In the genomic region with DNA sequence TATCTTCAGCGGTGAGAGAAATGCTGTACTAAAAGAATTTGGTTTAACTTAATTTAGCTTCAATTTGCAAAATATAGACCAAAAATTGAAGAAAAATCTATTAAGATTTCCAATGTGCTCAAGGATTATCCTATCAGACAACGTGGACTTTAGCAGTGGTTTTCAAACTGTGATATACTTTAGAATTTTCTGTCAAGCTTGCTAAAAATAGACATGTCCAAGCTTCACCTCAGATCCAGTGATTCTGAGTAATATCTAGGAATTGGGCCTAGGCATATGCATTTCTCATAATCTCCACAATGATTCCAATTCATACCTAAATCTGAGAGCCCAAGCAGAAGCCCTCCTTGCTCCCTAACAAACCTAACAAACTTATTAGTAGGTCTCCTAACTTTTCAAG, we compare ENCODE assay signal across 15 cellular contexts. TPM values are rescaled to one million over a fixed set of nuclear protein-coding genes. Genes with fewer than 3 reads are reported as not detected.
DNase-seq lines count a peak whose midpoint lies in the region; ATAC-seq and TF ChIP-seq lines count a peak whose summit lies in the region.
"Had no signal": no experiment of that assay in that cellular context is flagged by ENCODE, and none has a peak within 500 bp of the region (broad histone marks: within the 10 kb centered on the region; RNA-seq: fewer than 3 reads in every experiment).

No MANE protein-coding gene starts in this region.

- no peak for DNase-seq in activated CD8-positive, alpha-beta T cell treated with anti-CD3 and anti-CD28 coated beads for 36 hours
- no peak for DNase-seq in activated CD8-positive, alpha-beta T cell treated with anti-CD3 and anti-CD28 coated beads, Interleukin-2, amount 10 ng/mL, durations not matched to agents 7 days and 5 days
- DNase-seq in PC-9: no peak
- no peak for DNase-seq in hepatocyte (ENCODE audit: low spot score)
- DNase-seq in smooth muscle cell (lab: John Stamatoyannopoulos, UW; ENCODE audit: unreplicated experiment): no peak
- no peak for DNase-seq in GM10248 (ENCODE audit: extremely low spot score)
- no peak for DNase-seq in NCI-H2196 treated with DMSO at 0.1 percent for 48 hours (lab: John Stamatoyannopoulos, UW; ENCODE audit: unreplicated experiment)
- DNase-seq: activated CD4-positive, alpha-beta T cell treated with anti-CD3 and anti-CD28 coated beads for 48 hours; brain microvascular endothelial cell; effector CD8-positive, alpha-beta T cell; foreskin melanocyte; NCI-H1092; NCI-H226; T-helper 1 cell had no signal

- no TSS peak for BruUV-seq in PC-9 (replicated peaks; lab: Mats Ljungman, UMichigan)

- H3F3A ChIP-seq in PC-9 (ENCODE audit: insufficient read depth, low read depth) (peaks cover 25% of the 10 kb centered on the region), smooth muscle cell (ENCODE audit: low read depth) (peaks cover 18% of the 10 kb centered on the region)

- H3K27ac ChIP-seq in PC-9 (no peak overlapping the region), hepatocyte (peak overlapping the region; percentile 98), smooth muscle cell (ENCODE audit: low read depth) (no peak overlapping the region)
- H3K27ac ChIP-seq: brain microvascular endothelial cell had no signal

- H3K9ac ChIP-seq in smooth muscle cell (ENCODE audit: low read depth): no peak overlapping the region

- H3K27ac Mint-ChIP-seq in activated CD8-positive, alpha-beta T cell treated with anti-CD3 and anti-CD28 coated beads for 36 hours: no peak overlapping the region
- H3K27ac Mint-ChIP-seq in activated CD8-positive, alpha-beta T cell treated with anti-CD3 and anti-CD28 coated beads, Interleukin-2, amount 10 ng/mL, durations not matched to agents 7 days and 5 days: no peak overlapping the region

- H3K27me3 Mint-ChIP-seq in activated CD8-positive, alpha-beta T cell treated with anti-CD3 and anti-CD28 coated beads for 36 hours: no peaks in the 10 kb centered on the region
- H3K27me3 Mint-ChIP-seq in activated CD8-positive, alpha-beta T cell treated with anti-CD3 and anti-CD28 coated beads, Interleukin-2, amount 10 ng/mL, durations not matched to agents 7 days and 5 days (ENCODE audit: low read depth): no peaks in the 10 kb centered on the region

- ATAC-seq in activated CD8-positive, alpha-beta T cell treated with anti-CD3 and anti-CD28 coated beads for 36 hours: no peak
- ATAC-seq in activated CD8-positive, alpha-beta T cell treated with anti-CD3 and anti-CD28 coated beads, Interleukin-2, amount 10 ng/mL, durations not matched to agents 7 days and 5 days: no peak
- no peak for ATAC-seq in HG02678 (IDR thresholded peaks at IDR 0.05; ENCODE audit: unreplicated experiment)

- H3K4me1 ChIP-seq in PC-9 (replicated peaks; ENCODE audit: insufficient read depth) (peaks cover 31% of the 10 kb centered on the region), hepatocyte (ENCODE audit: insufficient read depth) (peaks cover 35% of the 10 kb centered on the region), smooth muscle cell (ENCODE audit: low read depth) (peaks cover 47% of the 10 kb centered on the region)

- H3K4me2 ChIP-seq in PC-9: peak overlapping the region; percentile 89
- peak overlapping the region; percentile 83 for H3K4me2 ChIP-seq in hepatocyte
- peak overlapping the region; percentile 95 for H3K4me2 ChIP-seq in smooth muscle cell

- POLR2A ChIA-PET in activated CD8-positive, alpha-beta T cell treated with anti-CD3 and anti-CD28 coated beads for 36 hours (lab: Charles Lee): interaction anchor here (0.5 to 1.2 kb wide), 2 partner anchors 8 to 193 kb away, joined by 3 to 4 read pairs; no protein-coding TSS in a partner anchor
- POLR2A ChIA-PET in activated CD8-positive, alpha-beta T cell treated with anti-CD3 and anti-CD28 coated beads, Interleukin-2, amount 10 ng/mL, durations not matched to agents 7 days and 5 days (lab: Charles Lee): interaction anchor here (1.1 kb wide), 1 partner anchor 188 kb away, joined by 3 read pairs; a partner anchor contains a TSS
- POLR2A ChIA-PET in PC-9 (lab: Charles Lee; ENCODE audit: unreplicated experiment) (no interaction called here), GM10248 (lab: Yijun Ruan, JAX) (no interaction called here)

- H3K4me3 Mint-ChIP-seq in activated CD8-positive, alpha-beta T cell treated with anti-CD3 and anti-CD28 coated beads for 36 hours: peak overlapping the region; percentile 5
- no peak overlapping the region for H3K4me3 Mint-ChIP-seq in activated CD8-positive, alpha-beta T cell treated with anti-CD3 and anti-CD28 coated beads, Interleukin-2, amount 10 ng/mL, durations not matched to agents 7 days and 5 days

- H3K4me1 Mint-ChIP-seq in activated CD8-positive, alpha-beta T cell treated with anti-CD3 and anti-CD28 coated beads for 36 hours (ENCODE audit: low read depth): peaks cover 62% of the 10 kb centered on the region
- peaks cover 61% of the 10 kb centered on the region for H3K4me1 Mint-ChIP-seq in activated CD8-positive, alpha-beta T cell treated with anti-CD3 and anti-CD28 coated beads, Interleukin-2, amount 10 ng/mL, durations not matched to agents 7 days and 5 days (ENCODE audit: low read depth)

- H3K9me2 ChIP-seq in PC-9 (ENCODE audit: insufficient read depth) (no peaks in the 10 kb centered on the region), hepatocyte (replicated peaks; ENCODE audit: insufficient read depth) (no peaks in the 10 kb centered on the region)

- H3K36me3 ChIP-seq in PC-9 (ENCODE audit: low read depth) (no peaks in the 10 kb centered on the region), hepatocyte (replicated peaks; ENCODE audit: insufficient read depth, low read depth) (no peaks in the 10 kb centered on the region), smooth muscle cell (ENCODE audit: low read depth) (no peaks in the 10 kb centered on the region)
- H3K36me3 ChIP-seq: brain microvascular endothelial cell had no signal

- no peak for TF ChIP-seq CTCF in activated CD8-positive, alpha-beta T cell treated with anti-CD3 and anti-CD28 coated beads for 36 hours (IDR thresholded peaks at IDR 0.05)
- TF ChIP-seq CTCF in PC-9 (conservative IDR thresholded peaks at IDR 0.05): no peak
- no peak for TF ChIP-seq CTCF in hepatocyte (IDR thresholded peaks at IDR 0.05; ENCODE audit: poor library complexity)
- no peak for TF ChIP-seq CTCF in smooth muscle cell (IDR thresholded peaks at IDR 0.05; ENCODE audit: borderline replicate concordance, insufficient read depth, poor library complexity, severe bottlenecking)
- no peak for TF ChIP-seq CTCF in GM10248 (IDR thresholded peaks at IDR 0.05; ENCODE audit: control extremely low read depth, extremely low read depth, low read depth, missing control alignments)

- H3K36me3 Mint-ChIP-seq in activated CD8-positive, alpha-beta T cell treated with anti-CD3 and anti-CD28 coated beads for 36 hours (ENCODE audit: low read depth): peaks cover 13% of the 10 kb centered on the region
- peaks cover 29% of the 10 kb centered on the region for H3K36me3 Mint-ChIP-seq in activated CD8-positive, alpha-beta T cell treated with anti-CD3 and anti-CD28 coated beads, Interleukin-2, amount 10 ng/mL, durations not matched to agents 7 days and 5 days (ENCODE audit: low read depth)

- H3K79me2 ChIP-seq in PC-9 (ENCODE audit: low read depth): peaks cover 86% of the 10 kb centered on the region
- peaks cover 86% of the 10 kb centered on the region for H3K79me2 ChIP-seq in hepatocyte
- peaks cover 83% of the 10 kb centered on the region for H3K79me2 ChIP-seq in smooth muscle cell (ENCODE audit: low read depth)

- H3K9me3 ChIP-seq in PC-9 (ENCODE audit: insufficient read depth, low read depth) (no peaks in the 10 kb centered on the region), hepatocyte (ENCODE audit: low read depth) (no peaks in the 10 kb centered on the region), smooth muscle cell (replicated peaks; ENCODE audit: low read depth) (no peaks in the 10 kb centered on the region)

- CTCF ChIA-PET in activated CD8-positive, alpha-beta T cell treated with anti-CD3 and anti-CD28 coated beads for 36 hours (lab: Charles Lee): interaction anchor here (1.0 to 1.4 kb wide), 5 partner anchors 16 to 63 kb away, joined by 3 to 9 read pairs (median 4); no protein-coding TSS in a partner anchor
- CTCF ChIA-PET in activated CD8-positive, alpha-beta T cell treated with anti-CD3 and anti-CD28 coated beads, Interleukin-2, amount 10 ng/mL, durations not matched to agents 7 days and 5 days (lab: Charles Lee): interaction anchor here (0.7 to 1.4 kb wide), 4 partner anchors 9 to 121 kb away, joined by 3 to 4 read pairs (median 4); no protein-coding TSS in a partner anchor
- CTCF ChIA-PET in PC-9 (lab: Charles Lee) (interaction anchor here (0.6 kb wide), 1 partner anchor 18 kb away, joined by 3 read pairs; no protein-coding TSS in a partner anchor), GM10248 (lab: Yijun Ruan, JAX) (interaction anchor here (0.8 to 3.8 kb wide), 7 partner anchors 10 to 126 kb away, joined by 3 to 16 read pairs (median 3); no protein-coding TSS in a partner anchor)

- peak overlapping the region; percentile 89; the same call in 1 of the 2 replicates for H3K4me3 ChIP-seq in PC-9
- H3K4me3 ChIP-seq in hepatocyte: no peak overlapping the region
- H3K4me3 ChIP-seq in smooth muscle cell: peak overlapping the region; percentile 82

- H4K20me1 ChIP-seq in PC-9 (ENCODE audit: insufficient read depth) (peaks cover 25% of the 10 kb centered on the region), hepatocyte (ENCODE audit: insufficient read depth, poor library complexity, severe bottlenecking) (peaks cover 69% of the 10 kb centered on the region), smooth muscle cell (ENCODE audit: low read depth) (peaks cover 76% of the 10 kb centered on the region)

- WGBS in hepatocyte (ENCODE audit: low lambda C conversion rate, missing lambda C conversion rate): 84% methylated on average over 2 of the region's 2 CpGs
- WGBS in smooth muscle cell (ENCODE audit: low lambda C conversion rate): 90% methylated on average over 2 of the region's 2 CpGs

- H3K9me3 Mint-ChIP-seq in activated CD8-positive, alpha-beta T cell treated with anti-CD3 and anti-CD28 coated beads for 36 hours: no peaks in the 10 kb centered on the region
- no peaks in the 10 kb centered on the region for H3K9me3 Mint-ChIP-seq in activated CD8-positive, alpha-beta T cell treated with anti-CD3 and anti-CD28 coated beads, Interleukin-2, amount 10 ng/mL, durations not matched to agents 7 days and 5 days (ENCODE audit: insufficient read depth)

- H2AFZ ChIP-seq in PC-9 (no peak overlapping the region), hepatocyte (no peak overlapping the region), smooth muscle cell (ENCODE audit: low read depth) (no peak overlapping the region)

- intact Hi-C loops in activated CD8-positive, alpha-beta T cell treated with anti-CD3 and anti-CD28 coated beads for 36 hours (cut with micrococcal nuclease): loop anchor here (5.0 kb wide), 1 partner anchor 33 kb away; no protein-coding TSS in a partner anchor
- intact Hi-C loops in PC-9 (cut with micrococcal nuclease; ENCODE audit: unreplicated experiment): loop anchor here (5.0 kb wide), 2 partner anchors 33 to 208 kb away; no protein-coding TSS in a partner anchor

- no peaks in the 10 kb centered on the region for H3K27me3 ChIP-seq in PC-9 (ENCODE audit: insufficient read depth, low read depth)
- no peaks in the 10 kb centered on the region for H3K27me3 ChIP-seq in hepatocyte
- H3K27me3 ChIP-seq in smooth muscle cell (ENCODE audit: low read depth): no peaks in the 10 kb centered on the region
- H3K27me3 ChIP-seq: brain microvascular endothelial cell had no signal

RNA-seq across cellular contexts. Expression of a gene that starts 3.4 kb away (rescaled TPM):
- 1 to 10 TPM; 5.8 to 5.9 TPM for total RNA-seq in activated CD8-positive, alpha-beta T cell treated with anti-CD3 and anti-CD28 coated beads for 36 hours
- total RNA-seq in activated CD8-positive, alpha-beta T cell treated with anti-CD3 and anti-CD28 coated beads, Interleukin-2, amount 10 ng/mL, durations not matched to agents 7 days and 5 days: 1 to 10 TPM; 7.5 to 7.6 TPM
- total RNA-seq in PC-9 (2021) (31.4 and 40.3 TPM in 2 replicates), hepatocyte (41.9 and 48.9 TPM in 2 replicates), smooth muscle cell (32.0 and 35.3 TPM in 2 replicates)
- polyA plus RNA-seq in hepatocyte (29.0 and 36.8 TPM in 2 replicates), smooth muscle cell (22.7 and 25.7 TPM in 2 replicates)

Comparison
In these comparisons a context has a peak if more than half of its experiments do, and no peak if none do; other contexts are left out.
1. POLR2A ChIA-PET loops: an anchor here in activated CD8-positive, alpha-beta T cell treated with anti-CD3 and anti-CD28 coated beads for 36 hours (0.5 to 1.2 kb wide) and activated CD8-positive, alpha-beta T cell treated with anti-CD3 and anti-CD28 coated beads, Interleukin-2, amount 10 ng/mL, durations not matched to agents 7 days and 5 days (1.1 kb wide); none called in PC-9 and GM10248.